Comparison of ENCODE assay signal across 24 cellular contexts in the genomic region with DNA sequence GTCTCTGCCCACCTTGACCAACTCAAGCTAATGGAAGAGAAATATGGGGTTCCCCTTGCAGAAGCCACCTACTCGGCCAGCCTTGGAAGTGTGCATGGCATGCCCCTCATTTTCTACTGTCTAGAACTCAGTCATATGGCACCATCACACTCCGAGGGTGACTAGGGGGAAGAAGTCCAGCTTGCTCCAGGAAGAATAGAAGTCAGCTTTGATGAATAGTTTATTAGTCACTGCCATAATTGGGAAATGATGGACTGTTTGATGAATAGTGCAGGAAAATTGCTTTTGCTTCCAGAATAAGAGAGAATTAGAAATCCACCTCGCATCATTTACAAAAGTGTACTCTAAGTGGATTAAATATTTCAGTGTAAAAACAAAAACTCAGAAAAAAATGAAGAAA.
"Had no signal": no experiment of that assay in that cellular context is flagged by ENCODE, and none has a peak within 500 bp of the region (broad histone marks: within the 10 kb centered on the region; RNA-seq: fewer than 3 reads in every experiment).

No MANE protein-coding gene starts in this region.

- H3K27ac ChIP-seq: adrenal gland, VCaP had no signal

- H3K4me1 ChIP-seq: adrenal gland had no signal

- ATAC-seq: activated CD4-positive, alpha-beta T cell treated with anti-CD3 and anti-CD28 coated beads for 36 hours; activated CD8-positive, alpha-beta T cell treated with anti-CD3 and anti-CD28 coated beads for 36 hours; K562; Panc1; T-helper 17 cell had no signal

- H3K4me3 ChIP-seq: adrenal gland, K562 had no signal

- H3K27me3 ChIP-seq: adrenal gland had no signal

- DNase-seq: activated CD4-positive, alpha-beta T cell treated with anti-CD3 and anti-CD28 coated beads for 36 hours; activated CD4-positive, CD25-positive, alpha-beta regulatory T cell; activated CD8-positive, alpha-beta memory T cell treated with anti-CD3 and anti-CD28 coated beads, Interleukin-2, amount 50 U/mL, for 4 hours; activated CD8-positive, alpha-beta T cell treated with anti-CD3 and anti-CD28 coated beads for 36 hours; activated naive CD4-positive, alpha-beta T cell treated with anti-CD3 and anti-CD28 coated beads, Interleukin-2, amount 50 U/mL, for 16 hours; activated naive CD8-positive, alpha-beta T cell treated with anti-CD3 and anti-CD28 coated beads, Interleukin-2, amount 10 ng/mL, durations not matched to agents 7 days and 5 days; activated T-cell treated with anti-CD3 and anti-CD28 coated beads, Interleukin-2, amount 50 U/mL, for 1 hour; adrenal gland; anterior cingulate cortex; Karpas-422; NCI-H1092; NCI-H1417; NCI-H2029; NCI-H2107; NCI-H345; NCI-H510A; NCI-H526 treated with DMSO at 0.1 percent for 48 hours; NCI-H82; SHP77 treated with DMSO at 0.1 percent for 48 hours; T-helper 17 cell; T-helper 9 cell had no signal
